18 cellular contexts compared by ENCODE assay signal in genomic region chr11:45000918-45001317, GRCh38. TPM values are rescaled to one million over a fixed set of nuclear protein-coding genes. Genes with fewer than 3 reads are reported as not detected.
DNase-seq lines count a peak whose midpoint lies in the region; ATAC-seq and TF ChIP-seq lines count a peak whose summit lies in the region.
"Had no signal": no experiment of that assay in that cellular context is flagged by ENCODE, and none has a peak within 500 bp of the region (broad histone marks: within the 10 kb centered on the region; RNA-seq: fewer than 3 reads in every experiment).

No MANE protein-coding gene starts in this region.

- no peak overlapping the region for H2BK5ac ChIP-seq in mesenchymal stem cell (ENCODE audit: low read depth, low read length, poor library complexity, severe bottlenecking)

- H3K27me3 ChIP-seq in heart left ventricle (no peaks in the 10 kb centered on the region), mesenchymal stem cell (ENCODE audit: control insufficient read depth in 1 of 2, insufficient read depth in 1 of 2, low read length in 2 of 2) (peaks cover 33 to 47% of the 10 kb centered on the region in 2 experiments), vagina (no peaks in the 10 kb centered on the region)

- TF ChIP-seq CTCF in heart left ventricle (IDR thresholded peaks at IDR 0.05) (no peak), type B pancreatic cell (conservative IDR thresholded peaks at IDR 0.05) (no peak), vagina (IDR thresholded peaks at IDR 0.05) (no peak)

- DNase-seq in Right ventricle myocardium superior (no peak), cardiac septum (ENCODE audit: low spot score) (no peak), heart left ventricle (no peak), mesenchymal stem cell (no peak), type B pancreatic cell (ENCODE audit: extremely low spot score, unreplicated experiment) (peak; percentile 51), NCI-H526 (lab: John Stamatoyannopoulos, UW) (no peak), vagina (ENCODE audit: extremely low spot score in 2 of 2) (no peak), GOT3 (lab: John Stamatoyannopoulos, UW) (no peak)
- DNase-seq: ACHN; C1 segment of cervical spinal cord; CD4-positive, alpha-beta T cell; DMS79; HFFc6 had no signal

- no peak overlapping the region for H3K18ac ChIP-seq in mesenchymal stem cell (ENCODE audit: low read depth in 1 of 2, low read length in 2 of 2)

- 50 to 66% (median 52%) methylated on average over 4 of the region's 4 CpGs for WGBS in heart left ventricle, 4 donors
- WGBS in mesenchymal stem cell, result 100% methylated on average over 2 of the region's 4 CpGs

- no peaks in the 10 kb centered on the region for H3K9me3 Mint-ChIP-seq in type B pancreatic cell
- H3K9me3 Mint-ChIP-seq: CD4-positive, alpha-beta T cell; GM23338; HFFc6 had no signal

- ATAC-seq in Right ventricle myocardium superior (ENCODE audit: poor library complexity) (peak; percentile 69), heart left ventricle (peak in 3 of 4 donors; percentile 14 to 29 (median 24))
- ATAC-seq: GM12878, GM23338, HepG2 had no signal

- H3K9me3 ChIP-seq in heart left ventricle (no peaks in the 10 kb centered on the region), mesenchymal stem cell (ENCODE audit: control insufficient read depth, low read length) (no peaks in the 10 kb centered on the region), vagina (no peaks in the 10 kb centered on the region)
- H3K9me3 ChIP-seq: HAP-1 had no signal

- no peak overlapping the region for H3K27ac Mint-ChIP-seq in type B pancreatic cell
- H3K27ac Mint-ChIP-seq: B cell; CD4-positive, alpha-beta T cell; GM23338; HFFc6 had no signal

- H2AFZ ChIP-seq in mesenchymal stem cell (ENCODE audit: low read depth, low read length), result no peak overlapping the region
- H2AFZ ChIP-seq: GM23338 had no signal

- H3K27ac ChIP-seq in heart left ventricle (no peak overlapping the region), mesenchymal stem cell (ENCODE audit: low read length, poor library complexity, severe bottlenecking) (no peak overlapping the region), vagina (no peak overlapping the region)

- H2BK12ac ChIP-seq in mesenchymal stem cell (ENCODE audit: low read length in 2 of 2), result no peak overlapping the region

- intact Hi-C loops in Right ventricle myocardium superior (cut with DNase I) (no loop called here), cardiac septum (cut with DNase I) (no loop called here), heart left ventricle (cut with DNase I) (no loop called here), vagina (cut with DNase I) (no loop called here)

- H3K9ac ChIP-seq in mesenchymal stem cell (ENCODE audit: low read length), result no peak overlapping the region

- no peak overlapping the region for H3K23ac ChIP-seq in mesenchymal stem cell (ENCODE audit: low read length in 2 of 2)

- TF ChIP-seq POLR2A in heart left ventricle (IDR thresholded peaks at IDR 0.05) (no peak), vagina (IDR thresholded peaks at IDR 0.05) (no peak)

- no peaks in the 10 kb centered on the region for H3K79me1 ChIP-seq in mesenchymal stem cell (replicated peaks; ENCODE audit: low read length, poor library complexity, severe bottlenecking)

- no peak overlapping the region for H3K4ac ChIP-seq in mesenchymal stem cell (ENCODE audit: low read depth in 1 of 2, low read length in 2 of 2)

- no peak overlapping the region for H4K8ac ChIP-seq in mesenchymal stem cell (ENCODE audit: low read length)

- H3K36me3 Mint-ChIP-seq in type B pancreatic cell, result no peaks in the 10 kb centered on the region

- H3K4me3 Mint-ChIP-seq in type B pancreatic cell, result no peak overlapping the region
- H3K4me3 Mint-ChIP-seq: B cell; CD4-positive, alpha-beta T cell; GM23338; HFFc6 had no signal

- H2BK120ac ChIP-seq in mesenchymal stem cell (ENCODE audit: low read depth, low read length), result no peak overlapping the region

- peaks cover 19% of the 10 kb centered on the region for H3K27me3 Mint-ChIP-seq in type B pancreatic cell

- H3K4me1 Mint-ChIP-seq in type B pancreatic cell (ENCODE audit: unreplicated experiment), result no peaks in the 10 kb centered on the region
- H3K4me1 Mint-ChIP-seq: GM23338 had no signal

- H3K4me1 ChIP-seq in heart left ventricle (peaks cover 0 to 13% (median 1%) of the 10 kb centered on the region in 12 donors), mesenchymal stem cell (ENCODE audit: control insufficient read depth, insufficient read depth, low read depth, low read length) (no peaks in the 10 kb centered on the region), vagina (no peaks in the 10 kb centered on the region)
- H3K4me1 ChIP-seq: HAP-1 had no signal

- H3K4me3 ChIP-seq in heart left ventricle (no peak overlapping the region), mesenchymal stem cell (ENCODE audit: insufficient read depth in 1 of 2, low read depth in 1 of 2, low read length in 2 of 2) (no peak overlapping the region), vagina (no peak overlapping the region)
- H3K4me3 ChIP-seq: GM12878, GM23338, HAP-1 had no signal

- no peak overlapping the region for H2BK15ac ChIP-seq in mesenchymal stem cell (ENCODE audit: low read depth, poor library complexity, severe bottlenecking)

- peak overlapping the region; percentile 25 for H4K91ac ChIP-seq in mesenchymal stem cell (ENCODE audit: low read length)

- no peak overlapping the region for H3K4me2 ChIP-seq in mesenchymal stem cell (ENCODE audit: low read length, poor library complexity, severe bottlenecking)
- H3K4me2 ChIP-seq: GM23338 had no signal

- no peak overlapping the region for H3K14ac ChIP-seq in mesenchymal stem cell (ENCODE audit: low read length in 2 of 2)

- no peaks in the 10 kb centered on the region for H3K36me3 ChIP-seq in heart left ventricle
- H3K36me3 ChIP-seq in mesenchymal stem cell (ENCODE audit: control insufficient read depth in 1 of 2, insufficient read depth in 2 of 2, low read depth in 1 of 2, low read length in 2 of 2), result no peaks in the 10 kb centered on the region
- no peaks in the 10 kb centered on the region for H3K36me3 ChIP-seq in vagina
- H3K36me3 ChIP-seq: HAP-1 had no signal

- no peak overlapping the region for H2AK5ac ChIP-seq in mesenchymal stem cell (ENCODE audit: low read length, severe bottlenecking)

RNA-seq across cellular contexts. Expression of gene TP53I11, which starts 50.2 kb away (rescaled TPM):
- 47.4 TPM for total RNA-seq in Right ventricle myocardium superior
- 38.4 TPM for total RNA-seq in cardiac septum
- total RNA-seq in heart left ventricle, result 10 to 100 TPM; 24.0 to 75.0 (median 39.4) TPM
- polyA plus RNA-seq in heart left ventricle, result 10 to 100 TPM; 34.9 to 91.3 TPM
- 235 TPM for polyA plus RNA-seq in mesenchymal stem cell (2013, experiment 1 of 2)
- 235 TPM for polyA plus RNA-seq in mesenchymal stem cell (2013, experiment 2 of 2)
- 38.2 and 72.4 TPM in 2 replicates for total RNA-seq in type B pancreatic cell (ENCODE audit: low replicate concordance)
- 50.6 TPM for total RNA-seq in vagina
- total RNA-seq: HepG2 had no signal
- polyA plus RNA-seq: HepG2 had no signal
